ENCODE assay signal across 9 cellular contexts in genomic region chr3:12750223-12750622, GRCh38. TPM values are rescaled to one million over a fixed set of nuclear protein-coding genes. Genes with fewer than 3 reads are reported as not detected.
DNase-seq lines count a peak whose midpoint lies in the region; ATAC-seq and TF ChIP-seq lines count a peak whose summit lies in the region.
"Had no signal": no experiment of that assay in that cellular context is flagged by ENCODE, and none has a peak within 500 bp of the region (broad histone marks: within the 10 kb centered on the region; RNA-seq: fewer than 3 reads in every experiment).

No MANE protein-coding gene starts in this region.

- DNase-seq in AG09309 (ENCODE audit: low read depth) (peak; percentile 32), SJCRH30 (peak; percentile 66 to 69), heart right ventricle (peak; percentile 45 to 55), cortex of kidney (lab: John Stamatoyannopoulos, UW) (no peak)
- DNase-seq in natural killer cell treated with Interleukin-12 subunit alpha and Interleukin-12 subunit beta and Interleukin-15 and Interleukin-18, amount 100 ng/mL, for 72 hours (ENCODE audit: low spot score) = no peak
- DNase-seq in stimulated activated CD4-positive, alpha-beta T cell treated with anti-CD3 and anti-CD28 coated beads, Interleukin-4, amount 100 ng/mL, for 24 hours = no peak

- peaks cover 10% of the 10 kb centered on the region for H3K4me1 ChIP-seq in SJCRH30
- peaks cover 0 to 26% (median 13%) of the 10 kb centered on the region in 9 donors for H3K4me1 ChIP-seq in heart right ventricle

- TF ChIP-seq CTCF in AG09309 (IDR thresholded peaks at IDR 0.05; ENCODE audit: control insufficient read depth, insufficient read depth, low read depth, low read length, missing control alignments) (no peak), heart right ventricle (IDR thresholded peaks at IDR 0.05) (no peak)

- H3K9me3 ChIP-seq in SJCRH30 (replicated peaks) = no peaks in the 10 kb centered on the region
- no peaks in the 10 kb centered on the region for H3K9me3 ChIP-seq in heart right ventricle
- H3K9me3 ChIP-seq: neutrophil had no signal

- H3K27ac Mint-ChIP-seq in natural killer cell treated with Interleukin-12 subunit alpha and Interleukin-12 subunit beta and Interleukin-15 and Interleukin-18, amount 100 ng/mL, for 72 hours = no peak overlapping the region

- H3K27me3 ChIP-seq in SJCRH30 (no peaks in the 10 kb centered on the region), heart right ventricle (no peaks in the 10 kb centered on the region)

- ATAC-seq in HG02763 (IDR thresholded peaks at IDR 0.05; ENCODE audit: unreplicated experiment) (peak; percentile 18), heart right ventricle (peak; percentile 25 to 75 (median 68)), GM19023 (IDR thresholded peaks at IDR 0.05; ENCODE audit: unreplicated experiment) (no peak)
- no peak for ATAC-seq in natural killer cell treated with Interleukin-12 subunit alpha and Interleukin-12 subunit beta and Interleukin-15 and Interleukin-18, amount 100 ng/mL, for 72 hours

- no peaks in the 10 kb centered on the region for H3K36me3 ChIP-seq in SJCRH30
- no peaks in the 10 kb centered on the region for H3K36me3 ChIP-seq in heart right ventricle
- H3K36me3 ChIP-seq: neutrophil had no signal

- H3K27me3 Mint-ChIP-seq in natural killer cell treated with Interleukin-12 subunit alpha and Interleukin-12 subunit beta and Interleukin-15 and Interleukin-18, amount 100 ng/mL, for 72 hours = peaks cover 3 to 12% of the 10 kb centered on the region in 2 donors

- peak overlapping the region; percentile 17 for H3K27ac ChIP-seq in SJCRH30
- peak overlapping the region in 8 of 10 donors; percentile 42 to 76 (median 60) for H3K27ac ChIP-seq in heart right ventricle
- H3K27ac ChIP-seq: neutrophil had no signal

- H3K36me3 Mint-ChIP-seq in natural killer cell treated with Interleukin-12 subunit alpha and Interleukin-12 subunit beta and Interleukin-15 and Interleukin-18, amount 100 ng/mL, for 72 hours = no peaks in the 10 kb centered on the region

- 9 to 18% methylated on average over 3 of the region's 3 CpGs for WGBS in heart right ventricle, 2 donors

- intact Hi-C loops in heart right ventricle (cut with DNase I) = no loop called here

- peaks cover 0 to 7% of the 10 kb centered on the region in 2 donors for H3K4me1 Mint-ChIP-seq in natural killer cell treated with Interleukin-12 subunit alpha and Interleukin-12 subunit beta and Interleukin-15 and Interleukin-18, amount 100 ng/mL, for 72 hours (ENCODE audit: low read depth in 2 of 2)

- H3K4me3 ChIP-seq in AG09309 (ENCODE audit: control insufficient read depth, low read depth, low read length) = no peak overlapping the region
- no peak overlapping the region for H3K4me3 ChIP-seq in SJCRH30
- no peak overlapping the region for H3K4me3 ChIP-seq in heart right ventricle

- H3K9me3 Mint-ChIP-seq in natural killer cell treated with Interleukin-12 subunit alpha and Interleukin-12 subunit beta and Interleukin-15 and Interleukin-18, amount 100 ng/mL, for 72 hours = no peaks in the 10 kb centered on the region

- no peak overlapping the region for H3K4me3 Mint-ChIP-seq in natural killer cell treated with Interleukin-12 subunit alpha and Interleukin-12 subunit beta and Interleukin-15 and Interleukin-18, amount 100 ng/mL, for 72 hours

RNA-seq across cellular contexts. Expression of gene TMEM40, which starts 8.8 kb away (rescaled TPM):
- total RNA-seq in SJCRH30 (2014; rRNA removed; shearing (Covaris generic)) = 0.10 TPM in 1 of 2 replicates, not detected in the other
- total RNA-seq in heart right ventricle = 1 to 10 TPM in 9 of 10 donors, under 1 TPM in 1; 0.68 to 6.9 (median 2.3) TPM
- polyA plus RNA-seq in heart right ventricle = 10 to 100 TPM in 1 of 2 donors, under 1 TPM in 1; 0.71 to 10.1 TPM
- not detected for total RNA-seq in natural killer cell treated with Interleukin-12 subunit alpha and Interleukin-12 subunit beta and Interleukin-15 and Interleukin-18, amount 100 ng/mL, for 72 hours

RNA-seq across cellular contexts. Expression of gene CAND2, which starts 46.3 kb away (rescaled TPM):
- total RNA-seq in SJCRH30 (2014; rRNA removed; shearing (Covaris generic)) = 3.4 and 4.9 TPM in 2 replicates
- 10 to 100 TPM; 46.9 to 99.0 (median 68.4) TPM for total RNA-seq in heart right ventricle
- 10 to 100 TPM in 1 of 2 donors, 1 to 10 TPM in 1; 9.2 to 39.5 TPM for polyA plus RNA-seq in heart right ventricle
- under 1 TPM; 0.45 to 0.62 TPM for total RNA-seq in natural killer cell treated with Interleukin-12 subunit alpha and Interleukin-12 subunit beta and Interleukin-15 and Interleukin-18, amount 100 ng/mL, for 72 hours

Comparison
In these comparisons a context has a peak if more than half of its experiments do, and no peak if none do; other contexts are left out.
1. DNase-seq: peak in AG09309 (single experiment), SJCRH30 (2 of 2) and heart right ventricle (2 of 2); none in cortex of kidney (single experiment), natural killer cell treated with Interleukin-12 subunit alpha and Interleukin-12 subunit beta and Interleukin-15 and Interleukin-18, amount 100 ng/mL, for 72 hours (single experiment) and stimulated activated CD4-positive, alpha-beta T cell treated with anti-CD3 and anti-CD28 coated beads, Interleukin-4, amount 100 ng/mL, for 24 hours (single experiment).
2. ATAC-seq: peak in HG02763 (single experiment) and heart right ventricle (8 of 8); none in GM19023 (single experiment) and natural killer cell treated with Interleukin-12 subunit alpha and Interleukin-12 subunit beta and Interleukin-15 and Interleukin-18, amount 100 ng/mL, for 72 hours (0 of 2).